9 cellular contexts compared by ENCODE assay signal in genomic region chr17:78789149-78789662, GRCh38. TPM values are rescaled to one million over a fixed set of nuclear protein-coding genes. Genes with fewer than 3 reads are reported as not detected.
DNase-seq lines count a peak whose midpoint lies in the region; ATAC-seq and TF ChIP-seq lines count a peak whose summit lies in the region.
"Had no signal": no experiment of that assay in that cellular context is flagged by ENCODE, and none has a peak within 500 bp of the region (broad histone marks: within the 10 kb centered on the region; RNA-seq: fewer than 3 reads in every experiment).

No MANE protein-coding gene starts in this region.

- POLR2A ChIA-PET in naive thymus-derived CD4-positive, alpha-beta T cell (lab: Charles Lee): interaction anchor here (0.6 to 4.0 kb wide), 28 partner anchors 8 to 661 kb away, joined by 3 to 38 read pairs (median 4); partner anchors contain the start of gene CYTH1

- peak overlapping the region in 2 of 11 experiments; percentile 1 to 15; a peak in 3 of 22 replicates for H3K9ac ChIP-seq in BLaER1 treated with 17β-estradiol and CSF1 and Interleukin-3, amounts not matched to agents 10 nM and 100 nM
- H3K9ac ChIP-seq in colonic mucosa (ENCODE audit: low read depth in 2 of 2, low read length in 2 of 2): peak overlapping the region; percentile 4 to 16

- no peak for TF ChIP-seq CTCF in colonic mucosa (IDR thresholded peaks at IDR 0.05)

- H3K27me3 Mint-ChIP-seq in naive thymus-derived CD4-positive, alpha-beta T cell: no peaks in the 10 kb centered on the region

- peak overlapping the region in 10 of 11 experiments; percentile 3 to 51 (median 27); a peak in 11 of 22 replicates for H3K4me2 ChIP-seq in BLaER1 treated with 17β-estradiol and CSF1 and Interleukin-3, amounts not matched to agents 10 nM and 100 nM

- H3K9me3 Mint-ChIP-seq in naive thymus-derived CD4-positive, alpha-beta T cell: peaks cover 0 to 1% (median 0%) of the 10 kb centered on the region in 11 donors

- no peaks in the 10 kb centered on the region for H3K27me3 ChIP-seq in BLaER1 treated with 17β-estradiol and CSF1 and Interleukin-3, amounts not matched to agents 10 nM and 100 nM
- no peaks in the 10 kb centered on the region for H3K27me3 ChIP-seq in colonic mucosa
- H3K27me3 ChIP-seq in naive thymus-derived CD4-positive, alpha-beta T cell (ENCODE audit: control insufficient read depth in 2 of 2, insufficient read depth in 2 of 2, low read length in 2 of 2): no peaks in the 10 kb centered on the region

- H3K9me3 ChIP-seq in BLaER1 treated with 17β-estradiol and CSF1 and Interleukin-3, amounts not matched to agents 10 nM and 100 nM (replicated peaks in 1 of 11): no peaks in the 10 kb centered on the region
- H3K9me3 ChIP-seq in colonic mucosa: no peaks in the 10 kb centered on the region
- no peaks in the 10 kb centered on the region for H3K9me3 ChIP-seq in naive thymus-derived CD4-positive, alpha-beta T cell (ENCODE audit: control insufficient read depth in 2 of 3, low read length in 3 of 3)

- peak overlapping the region; percentile 36 to 82 (median 74) for H3K4me3 Mint-ChIP-seq in naive thymus-derived CD4-positive, alpha-beta T cell

- H3K4me3 ChIP-seq in BLaER1 treated with 17β-estradiol and CSF1 and Interleukin-3, amounts not matched to agents 10 nM and 100 nM: no peak overlapping the region
- H3K4me3 ChIP-seq in colonic mucosa: no peak overlapping the region
- peak overlapping the region; percentile 22 for H3K4me3 ChIP-seq in naive thymus-derived CD4-positive, alpha-beta T cell (ENCODE audit: low read length)

- CTCF ChIA-PET in naive thymus-derived CD4-positive, alpha-beta T cell (lab: Charles Lee): interaction anchor here (0.6 to 2.4 kb wide), 12 partner anchors 9 to 292 kb away, joined by 3 to 14 read pairs (median 5); no protein-coding TSS in a partner anchor

- peaks cover 47 to 75% (median 60%) of the 10 kb centered on the region in 10 experiments for H3K4me1 ChIP-seq in BLaER1 treated with 17β-estradiol and CSF1 and Interleukin-3, amounts not matched to agents 10 nM and 100 nM
- peaks cover 9% of the 10 kb centered on the region for H3K4me1 ChIP-seq in colonic mucosa
- H3K4me1 ChIP-seq in naive thymus-derived CD4-positive, alpha-beta T cell (ENCODE audit: control insufficient read depth in 2 of 2, insufficient read depth in 2 of 2, low read length in 2 of 2): peaks cover 42 to 70% of the 10 kb centered on the region in 2 donors

- intact Hi-C loops in colonic mucosa (cut with DNase I): no loop called here
- intact Hi-C loops in naive thymus-derived CD4-positive, alpha-beta T cell (cut with micrococcal nuclease): loop anchor here in 1 of 2 donors (1.0 to 2.0 kb wide), 3 partner anchors 10 to 53 kb away; no protein-coding TSS in a partner anchor

- ATAC-seq in naive thymus-derived CD4-positive, alpha-beta T cell: peak; percentile 61

- H3K27ac ChIP-seq in BLaER1 treated with 17β-estradiol and CSF1 and Interleukin-3, amounts not matched to agents 10 nM and 100 nM: peak overlapping the region in 1 of 11 experiments; percentile 21; a peak in 1 of 22 replicates
- peak overlapping the region; percentile 48 for H3K27ac ChIP-seq in colonic mucosa
- peak overlapping the region; percentile 72 for H3K27ac ChIP-seq in naive thymus-derived CD4-positive, alpha-beta T cell (ENCODE audit: low read depth, low read length)

- H3K36me3 ChIP-seq in BLaER1 treated with 17β-estradiol and CSF1 and Interleukin-3, amounts not matched to agents 10 nM and 100 nM: peaks cover 12 to 36% (median 27%) of the 10 kb centered on the region in 11 experiments
- no peaks in the 10 kb centered on the region for H3K36me3 ChIP-seq in colonic mucosa
- peaks cover 0 to 6% (median 0%) of the 10 kb centered on the region in 3 experiments for H3K36me3 ChIP-seq in naive thymus-derived CD4-positive, alpha-beta T cell (ENCODE audit: control insufficient read depth in 2 of 3, insufficient read depth in 3 of 3, low read length in 3 of 3)

- peaks cover 0 to 11% (median 0%) of the 10 kb centered on the region in 11 experiments; a peak in 1 of 22 replicates for H4K20me1 ChIP-seq in BLaER1 treated with 17β-estradiol and CSF1 and Interleukin-3, amounts not matched to agents 10 nM and 100 nM

- H3K27ac Mint-ChIP-seq in naive thymus-derived CD4-positive, alpha-beta T cell: peak overlapping the region; percentile 69 to 98 (median 96)

- peaks cover 44 to 91% (median 69%) of the 10 kb centered on the region in 7 donors for H3K4me1 Mint-ChIP-seq in naive thymus-derived CD4-positive, alpha-beta T cell

- H3K36me3 Mint-ChIP-seq in naive thymus-derived CD4-positive, alpha-beta T cell: peaks cover 3 to 27% (median 19%) of the 10 kb centered on the region in 5 donors

- peak; percentile 35 for DNase-seq in NCI-H460 (ENCODE audit: extremely low read depth, low read depth)
- DNase-seq in colonic mucosa: no peak
- no peak for DNase-seq in naive thymus-derived CD4-positive, alpha-beta T cell
- DNase-seq in OCI-M1 (lab: John Stamatoyannopoulos, UW): no peak
- DNase-seq in GF-D8 (lab: John Stamatoyannopoulos, UW): no peak
- DNase-seq in activated CD4-positive, CD25-positive, alpha-beta regulatory T cell treated with anti-CD3 and anti-CD28 coated beads, Interleukin-2, amount 50 U/mL, for 72 hours: no peak
- no peak for DNase-seq in Ammon's horn (ENCODE audit: low spot score)
- DNase-seq: NK-92 treated with Interleukin-12 subunit alpha and Interleukin-12 subunit beta, amount 100 ng/mL, for 24 hours had no signal

RNA-seq across cellular contexts. Expression of gene CYTH1, which starts 7.1 kb away (rescaled TPM):
- total RNA-seq in NCI-H460 (2014; rRNA removed; shearing (Covaris generic)): 40.1 and 40.2 TPM in 2 replicates
- polyA plus RNA-seq in NCI-H460 (2014; cell fraction: nucleus; rRNA removed): 85.3 and 87.6 TPM in 2 replicates
- total RNA-seq in colonic mucosa: 10 to 100 TPM; 54.6 to 68.9 TPM
- total RNA-seq in naive thymus-derived CD4-positive, alpha-beta T cell: 100 to 1,000 TPM; 297 to 452 (median 420) TPM
- 100 to 1,000 TPM; 314 to 395 TPM for polyA plus RNA-seq in naive thymus-derived CD4-positive, alpha-beta T cell

RNA-seq across cellular contexts. Expression of gene USP36, which starts 51.4 kb away (rescaled TPM):
- 49.0 and 55.5 TPM in 2 replicates for total RNA-seq in NCI-H460 (2014; rRNA removed; shearing (Covaris generic))
- polyA plus RNA-seq in NCI-H460 (2014; cell fraction: nucleus; rRNA removed): 71.2 and 84.1 TPM in 2 replicates
- 10 to 100 TPM; 27.4 to 32.6 TPM for total RNA-seq in colonic mucosa
- 100 to 1,000 TPM; 107 to 414 (median 154) TPM for total RNA-seq in naive thymus-derived CD4-positive, alpha-beta T cell
- polyA plus RNA-seq in naive thymus-derived CD4-positive, alpha-beta T cell: 10 to 100 TPM; 37.4 to 46.9 TPM
